8 cellular contexts compared by ENCODE assay signal in the genomic region with DNA sequence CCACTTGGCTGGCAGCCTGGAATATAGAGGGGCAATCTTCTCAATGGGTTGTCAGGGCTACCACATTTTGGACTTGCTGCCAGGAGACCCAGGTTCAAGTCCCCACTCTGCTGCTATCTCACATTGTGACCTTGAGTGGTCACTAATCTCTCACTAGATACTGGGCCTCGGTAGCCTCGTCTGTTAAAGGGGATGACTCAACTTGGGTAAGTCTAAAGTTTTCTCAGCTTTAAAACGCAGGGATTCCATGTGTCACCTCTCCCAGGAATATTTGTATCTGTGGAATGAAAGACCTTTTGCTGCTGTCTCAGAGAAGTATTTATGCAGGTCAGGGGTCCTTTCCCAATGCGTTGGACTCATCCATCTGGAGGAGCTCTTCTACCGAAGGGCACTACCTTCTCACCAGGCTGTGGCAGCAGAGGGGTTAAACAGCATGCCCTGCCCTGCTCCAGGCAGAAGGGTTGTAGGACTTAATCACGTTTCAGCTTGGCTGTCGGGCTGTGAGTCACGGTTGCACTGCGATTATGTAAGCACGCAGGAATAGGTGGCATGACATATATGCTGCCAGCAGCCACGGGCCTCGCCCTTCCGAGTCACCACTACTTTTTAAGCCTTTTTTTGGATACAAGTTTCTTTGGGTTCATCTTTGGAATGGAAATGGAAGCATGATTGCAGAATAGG.
DNase-seq lines count a peak whose midpoint lies in the region; ATAC-seq, FAIRE-seq and TF ChIP-seq lines count a peak whose summit lies in the region.

No MANE protein-coding gene starts in this region.

- H3K4me1 ChIP-seq in small intestine (ENCODE audit: control insufficient read depth in 2 of 2, insufficient read depth in 1 of 2, low read depth in 1 of 2, low read length in 1 of 2) = no peaks in the 10 kb centered on the region

- peaks cover 3% of the 10 kb centered on the region for H3K4me1 Mint-ChIP-seq in T-helper 2 cell treated with Interferon-gamma antibody and Interleukin-4, amounts not matched to agents 5 μg/mL and 100 μg/mL, for 36 hours (ENCODE audit: low read depth)

- CTCF ChIA-PET in HEK293T (lab: Yijun Ruan, JAX) = interaction anchor here (1.1 kb wide), 1 partner anchor 25 kb away, joined by 4 read pairs; no protein-coding TSS in a partner anchor

- no peak overlapping the region for H3K4me3 Mint-ChIP-seq in T-helper 2 cell treated with Interferon-gamma antibody and Interleukin-4, amounts not matched to agents 5 μg/mL and 100 μg/mL, for 36 hours

- no peaks in the 10 kb centered on the region for H3K9me3 ChIP-seq in small intestine (ENCODE audit: control insufficient read depth, low read depth)

- H3K27ac ChIP-seq in small intestine (ENCODE audit: low read depth in 1 of 2, low read length in 1 of 2) = no peak overlapping the region

- H3K27me3 Mint-ChIP-seq in T-helper 2 cell treated with Interferon-gamma antibody and Interleukin-4, amounts not matched to agents 5 μg/mL and 100 μg/mL, for 36 hours (ENCODE audit: low read depth) = peaks cover 2% of the 10 kb centered on the region

- no peaks in the 10 kb centered on the region for H3K36me3 ChIP-seq in small intestine (ENCODE audit: control insufficient read depth in 2 of 2, insufficient read depth in 2 of 2, low read length in 2 of 2)

- DNase-seq in HEK293T (ENCODE audit: extremely low spot score) = peak; percentile 18
- DNase-seq in SK-N-DZ (ENCODE audit: low spot score) = peak; percentile 49
- peak; percentile 88 for DNase-seq in glomerular visceral epithelial cell (ENCODE audit: extremely low spot score)
- DNase-seq in small intestine = peak; percentile 82
- no peak for DNase-seq in T-helper 2 cell treated with Interferon-gamma antibody and Interleukin-4, amounts not matched to agents 5 μg/mL and 100 μg/mL, for 36 hours (ENCODE audit: low spot score)
- no peak for DNase-seq in globus pallidus (ENCODE audit: low spot score)
- DNase-seq in medulla oblongata (ENCODE audit: extremely low spot score) = no peak

- no peak for ATAC-seq in HG03175 (IDR thresholded peaks at IDR 0.05; ENCODE audit: unreplicated experiment)

- H3K4me3 ChIP-seq in small intestine (ENCODE audit: low read depth in 1 of 2, low read length in 2 of 2) = no peak overlapping the region

- no peak overlapping the region for H3K27ac Mint-ChIP-seq in T-helper 2 cell treated with Interferon-gamma antibody and Interleukin-4, amounts not matched to agents 5 μg/mL and 100 μg/mL, for 36 hours

- peaks cover 10% of the 10 kb centered on the region for H3K9me3 Mint-ChIP-seq in T-helper 2 cell treated with Interferon-gamma antibody and Interleukin-4, amounts not matched to agents 5 μg/mL and 100 μg/mL, for 36 hours

- POLR2A ChIA-PET in HEK293T (lab: Yijun Ruan, JAX) = interaction anchor here (1.7 kb wide), 1 partner anchor 86 kb away, joined by 3 read pairs; a partner anchor contains a TSS

- no peaks in the 10 kb centered on the region for H3K36me3 Mint-ChIP-seq in T-helper 2 cell treated with Interferon-gamma antibody and Interleukin-4, amounts not matched to agents 5 μg/mL and 100 μg/mL, for 36 hours (ENCODE audit: low read depth)

- FAIRE-seq in small intestine (lab: Jason Lieb, UNC) = no peak

- no peaks in the 10 kb centered on the region for H3K27me3 ChIP-seq in small intestine (ENCODE audit: control insufficient read depth in 2 of 2, insufficient read depth in 2 of 2, low read length in 2 of 2)

- WGBS in small intestine, 3 donors = 18 to 44% (median 34%) methylated on average over 13 of the region's 13 CpGs

TF ChIP-seq in HEK293T, 16 proteins besides CTCF, POLR2A, EP300 and RAD21:
- TF ChIP-seq CTBP1 (IDR thresholded peaks at IDR 0.05; ENCODE audit: borderline replicate concordance) = no peak
- TF ChIP-seq ELF4 (IDR thresholded peaks at IDR 0.05) = no peak
- no peak for TF ChIP-seq FOXA1 (IDR thresholded peaks at IDR 0.05)
- TF ChIP-seq BHLHE40 (IDR thresholded peaks at IDR 0.05; ENCODE audit: borderline replicate concordance) = no peak
- no peak for TF ChIP-seq TARDBP (IDR thresholded peaks at IDR 0.05)
- no peak for TF ChIP-seq LEF1 (IDR thresholded peaks at IDR 0.05; ENCODE audit: borderline replicate concordance)
- TF ChIP-seq SUZ12 (IDR thresholded peaks at IDR 0.05) = no peak
- TF ChIP-seq NFRKB (IDR thresholded peaks at IDR 0.05) = no peak
- TF ChIP-seq ZNF384 (IDR thresholded peaks at IDR 0.05) = no peak
- TF ChIP-seq FOXK2 (IDR thresholded peaks at IDR 0.05) = no peak
- no peak for TF ChIP-seq SP1 (IDR thresholded peaks at IDR 0.05)
- TF ChIP-seq FOXM1 (IDR thresholded peaks at IDR 0.05; ENCODE audit: borderline replicate concordance) = no peak
- TF ChIP-seq, protein P1, sequence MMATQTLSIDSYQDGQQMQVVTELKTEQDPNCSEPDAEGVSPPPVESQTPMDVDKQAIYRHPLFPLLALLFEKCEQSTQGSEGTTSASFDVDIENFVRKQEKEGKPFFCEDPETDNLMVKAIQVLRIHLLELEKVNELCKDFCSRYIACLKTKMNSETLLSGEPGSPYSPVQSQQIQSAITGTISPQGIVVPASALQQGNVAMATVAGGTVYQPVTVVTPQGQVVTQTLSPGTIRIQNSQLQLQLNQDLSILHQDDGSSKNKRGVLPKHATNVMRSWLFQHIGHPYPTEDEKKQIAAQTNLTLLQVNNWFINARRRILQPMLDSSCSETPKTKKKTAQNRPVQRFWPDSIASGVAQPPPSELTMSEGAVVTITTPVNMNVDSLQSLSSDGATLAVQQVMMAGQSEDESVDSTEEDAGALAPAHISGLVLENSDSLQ (IDR thresholded peaks at IDR 0.05) = no peak
- no peak for TF ChIP-seq HDGF (IDR thresholded peaks at IDR 0.05; ENCODE audit: borderline replicate concordance)
- no peak for TF ChIP-seq ARNT (IDR thresholded peaks at IDR 0.05)
- TF ChIP-seq L3MBTL2 (conservative IDR thresholded peaks at IDR 0.05) = no peak

Comparison
In these comparisons a context has a peak if more than half of its experiments do, and no peak if none do; other contexts are left out.
1. DNase-seq: peak in HEK293T (single experiment), SK-N-DZ (single experiment), glomerular visceral epithelial cell (single experiment) and small intestine (single experiment); none in T-helper 2 cell treated with Interferon-gamma antibody and Interleukin-4, amounts not matched to agents 5 μg/mL and 100 μg/mL, for 36 hours (single experiment), globus pallidus (single experiment) and medulla oblongata (single experiment).